In the genomic region with DNA sequence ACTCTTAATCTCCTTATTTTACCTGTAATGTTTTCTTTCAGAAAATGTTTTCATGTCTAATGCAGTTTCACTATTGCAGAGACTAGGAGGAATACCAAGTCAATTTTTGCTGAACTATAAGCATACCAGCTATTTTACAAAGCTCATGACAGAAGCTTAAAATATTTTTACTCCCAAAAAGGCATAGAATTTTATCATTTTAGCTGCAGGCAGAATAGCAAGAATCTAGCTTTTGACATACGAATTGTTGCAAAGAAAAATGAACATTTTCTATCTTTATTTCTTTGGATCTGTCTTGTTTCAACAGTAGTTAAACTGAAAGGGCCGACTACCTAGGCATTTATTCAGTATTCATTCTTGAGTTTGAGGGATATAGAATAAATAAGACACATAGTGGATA, we compare ENCODE assay signal across 25 cellular contexts.
"Had no signal": no experiment of that assay in that cellular context is flagged by ENCODE, and none has a peak within 500 bp of the region (broad histone marks: within the 10 kb centered on the region; RNA-seq: fewer than 3 reads in every experiment).

No MANE protein-coding gene starts in this region.

- DNase-seq: stimulated activated CD4-positive, alpha-beta T cell treated with anti-CD3 and anti-CD28 coated beads, Interleukin-2, amount 100 ng/mL, for 48 hours; stimulated activated CD4-positive, alpha-beta T cell treated with anti-CD3 and anti-CD28 coated beads, Interleukin-4, amount 100 ng/mL, for 1 hour; stimulated activated CD4-positive, alpha-beta T cell treated with anti-CD3 and anti-CD28 coated beads, Interleukin-4, amount 100 ng/mL, for 24 hours; stimulated activated CD4-positive, alpha-beta T cell treated with anti-CD3 and anti-CD28 coated beads, Interleukin-4, amount 100 ng/mL, for 4 hours; stimulated activated CD8-positive, alpha-beta memory T cell treated with anti-CD3 and anti-CD28 coated beads, Interleukin-4, amount 100 ng/mL, for 48 hours; stimulated activated naive B cell treated with anti-CD40 and anti-IgM and Interleukin-4, amounts not matched to agents 10 μg/mL and 1 μg/mL and 100 μg/mL, for 72 hours; stimulated activated naive CD4-positive, alpha-beta T cell; stimulated activated naive CD4-positive, alpha-beta T cell treated with Interleukin-2 at 50 U/mL for 16 hours; stimulated activated naive CD8-positive, alpha-beta T cell treated with anti-CD3 and anti-CD28 coated beads, Interleukin-15, amount 100 ng/mL, for 72 hours; stimulated activated naive CD8-positive, alpha-beta T cell treated with anti-CD3 and anti-CD28 coated beads, Interleukin-15, Interleukin-2, amounts not matched to agents 100 U/mL and 50 U/mL, for 24 hours; stomach; substantia nigra; testis; thyroid gland; tibial artery; transverse colon; upper lobe of left lung; upper lobe of right lung; uterus had no signal

- H3K27ac ChIP-seq: stomach, suprapubic skin, testis, thoracic aorta, thyroid gland, tibial artery, tibial nerve, transverse colon, upper lobe of left lung, upper lobe of right lung, uterus, vagina had no signal

- H3K4me1 ChIP-seq: suprapubic skin, testis, thyroid gland, tibial artery, tibial nerve, transverse colon, upper lobe of left lung, upper lobe of right lung, uterus, vagina had no signal

- ATAC-seq: stimulated activated effector memory CD8-positive, alpha-beta T cell treated with anti-CD3 and anti-CD28 coated beads, Interleukin-12 subunit alpha, Interleukin-12 subunit beta, amount 100 ng/mL, for 72 hours; stimulated activated memory B cell treated with anti-CD40 and anti-IgM and Interleukin-4, amounts not matched to agents 10 μg/mL and 1 μg/mL and 100 μg/mL, for 72 hours; stimulated activated naive B cell treated with anti-CD40 and anti-IgM and Interleukin-4, amounts not matched to agents 10 μg/mL and 1 μg/mL and 100 μg/mL, for 72 hours; stimulated activated naive CD8-positive, alpha-beta T cell treated with anti-CD3 and anti-CD28 coated beads, Interleukin-15, amount 100 ng/mL, for 72 hours; stimulated activated naive CD8-positive, alpha-beta T cell treated with anti-CD3 and anti-CD28 coated beads, Interleukin-15, Interleukin-2, amounts not matched to agents 100 U/mL and 50 U/mL, for 24 hours; upper lobe of right lung had no signal

- H3K9me3 ChIP-seq: stomach, suprapubic skin, testis, thoracic aorta, thyroid gland, tibial artery, tibial nerve, transverse colon, upper lobe of left lung, upper lobe of right lung, uterus, vagina had no signal

- H3K36me3 ChIP-seq: stomach, suprapubic skin, thoracic aorta, thyroid gland, tibial artery, tibial nerve, transverse colon, upper lobe of left lung, upper lobe of right lung, uterus, vagina had no signal

- H3K4me3 ChIP-seq: stomach, suprapubic skin, testis, thoracic aorta, thyroid gland, tibial artery, tibial nerve, transverse colon, upper lobe of left lung, upper lobe of right lung, uterus, vagina had no signal

- H3K27me3 ChIP-seq: stomach, suprapubic skin, testis, thyroid gland, tibial artery, tibial nerve, transverse colon, upper lobe of left lung, upper lobe of right lung, uterus, vagina had no signal
